In the genomic region with DNA sequence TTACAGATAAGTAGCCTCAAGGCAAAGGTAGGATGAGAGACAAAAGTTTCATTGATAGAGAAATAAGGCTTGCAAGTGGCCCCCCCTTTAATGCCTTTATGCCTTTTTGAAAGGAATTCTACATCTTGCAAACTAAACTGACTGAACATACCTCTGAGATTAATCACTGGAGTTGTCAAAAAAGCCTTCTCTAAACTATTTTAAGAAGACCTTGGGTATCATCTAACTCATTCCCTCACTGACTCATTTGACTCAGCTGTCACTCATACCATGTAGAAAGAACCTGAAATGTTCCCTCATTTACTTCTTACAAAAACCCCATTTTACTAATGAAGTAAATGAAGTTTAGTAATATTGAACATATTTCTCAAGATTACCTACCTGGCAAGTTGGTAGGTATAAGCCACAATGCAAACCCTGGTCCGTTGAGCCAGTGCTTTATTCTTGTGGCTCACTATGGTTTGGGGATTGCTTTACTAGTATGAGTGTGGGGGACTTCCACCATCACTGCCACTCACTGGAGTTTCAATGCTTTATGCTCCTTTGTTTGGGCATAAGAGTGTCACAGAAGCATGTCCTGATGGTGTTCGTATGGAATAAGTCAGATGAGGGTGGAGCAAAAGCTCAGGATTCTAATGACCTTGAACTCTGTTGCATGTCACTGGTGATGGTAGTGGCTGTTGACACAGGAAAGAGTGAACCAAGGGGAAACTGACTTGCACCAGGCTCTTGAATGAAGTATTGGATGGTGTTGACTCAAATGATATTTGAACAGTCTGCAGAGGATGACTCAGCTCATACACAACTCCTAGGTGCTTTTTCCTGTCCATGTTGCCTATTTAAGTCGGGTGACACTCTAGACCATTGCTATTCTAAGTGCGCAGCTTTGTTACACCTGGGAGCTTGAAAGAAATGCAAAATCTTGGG, we compare ENCODE assay signal across 10 cellular contexts.
A peak's percentile ranks its signal among the peaks of the same experiment; 100 is the strongest.
DNase-seq lines count a peak whose midpoint lies in the region; ATAC-seq, FAIRE-seq and TF ChIP-seq lines count a peak whose summit lies in the region.
"Had no signal": no experiment of that assay in that cellular context is flagged by ENCODE, and none has a peak within 500 bp of the region (broad histone marks: within the 10 kb centered on the region; RNA-seq: fewer than 3 reads in every experiment).

No MANE protein-coding gene starts in this region.

- WGBS in adrenal gland, 4 donors = 85 to 90% (median 89%) methylated on average over 4 of the region's 4 CpGs

- no peak overlapping the region for H3K27ac ChIP-seq in adrenal gland
- H3K27ac ChIP-seq: SK-N-MC had no signal

- no peaks in the 10 kb centered on the region for H3K36me3 ChIP-seq in adrenal gland (replicated peaks in 1 of 2)

- TF ChIP-seq CTCF in mesothelial cell of epicardium (IDR thresholded peaks at IDR 0.05; ENCODE audit: unreplicated experiment) = no peak
- no peak for TF ChIP-seq CTCF in adrenal gland (IDR thresholded peaks at IDR 0.05)

- FAIRE-seq in frontal cortex (lab: Jason Lieb, UNC) = no peak

- CTCF ChIA-PET in activated naive CD4-positive, alpha-beta T cell treated with anti-CD3 and anti-CD28 coated beads for 36 hours (lab: Charles Lee) = interaction anchor here (0.6 kb wide), 1 partner anchor 53 kb away, joined by 3 read pairs; no protein-coding TSS in a partner anchor

- intact Hi-C loops in activated naive CD4-positive, alpha-beta T cell treated with anti-CD3 and anti-CD28 coated beads for 36 hours (cut with micrococcal nuclease) = loop anchor here (1.0 to 10.0 kb wide), 15 partner anchors 197 to 1521 kb away; partner anchors contain the start of genes DNAJB14 and SLC39A8
- intact Hi-C loops in adrenal gland (cut with DNase I) = no loop called here

- H3K4me1 ChIP-seq in adrenal gland (replicated peaks in 1 of 2) = peaks cover 0 to 6% of the 10 kb centered on the region in 2 donors

- H3K4me3 ChIP-seq in adrenal gland = no peak overlapping the region
- H3K4me3 ChIP-seq: SK-N-MC had no signal

- no peaks in the 10 kb centered on the region for H3K9me3 Mint-ChIP-seq in activated naive CD4-positive, alpha-beta T cell treated with anti-CD3 and anti-CD28 coated beads for 36 hours
- no peaks in the 10 kb centered on the region for H3K9me3 Mint-ChIP-seq in stimulated activated effector memory CD8-positive, alpha-beta T cell treated with anti-CD3 and anti-CD28 coated beads, Interleukin-12 subunit alpha, Interleukin-12 subunit beta, amount 100 ng/mL, for 72 hours
- H3K9me3 Mint-ChIP-seq in mesothelial cell of epicardium = peaks cover under 1% of the 10 kb centered on the region

- peaks cover under 1% of the 10 kb centered on the region for H3K27me3 Mint-ChIP-seq in activated naive CD4-positive, alpha-beta T cell treated with anti-CD3 and anti-CD28 coated beads for 36 hours (ENCODE audit: low read depth)
- H3K27me3 Mint-ChIP-seq in mesothelial cell of epicardium (ENCODE audit: low read depth) = no peaks in the 10 kb centered on the region
- H3K27me3 Mint-ChIP-seq: CD4-positive, alpha-beta memory T cell had no signal

- no peaks in the 10 kb centered on the region for H3K9me3 ChIP-seq in adrenal gland (replicated peaks in 1 of 3)

- TF ChIP-seq POLR2A in adrenal gland (IDR thresholded peaks at IDR 0.05) = no peak

- peak; percentile 77 for ATAC-seq in HG02798 (IDR thresholded peaks at IDR 0.05; ENCODE audit: poor library complexity, unreplicated experiment)
- peak; percentile 91 for ATAC-seq in stimulated activated effector memory CD8-positive, alpha-beta T cell treated with anti-CD3 and anti-CD28 coated beads, Interleukin-12 subunit alpha, Interleukin-12 subunit beta, amount 100 ng/mL, for 72 hours

- peak overlapping the region; percentile 82 for H3K27ac Mint-ChIP-seq in activated naive CD4-positive, alpha-beta T cell treated with anti-CD3 and anti-CD28 coated beads for 36 hours
- H3K27ac Mint-ChIP-seq in stimulated activated effector memory CD8-positive, alpha-beta T cell treated with anti-CD3 and anti-CD28 coated beads, Interleukin-12 subunit alpha, Interleukin-12 subunit beta, amount 100 ng/mL, for 72 hours = peak overlapping the region; percentile 90
- H3K27ac Mint-ChIP-seq in mesothelial cell of epicardium = no peak overlapping the region
- H3K27ac Mint-ChIP-seq: CD4-positive, alpha-beta memory T cell had no signal

- no peaks in the 10 kb centered on the region for H3K27me3 ChIP-seq in adrenal gland

- no peak overlapping the region for H3K4me3 Mint-ChIP-seq in activated naive CD4-positive, alpha-beta T cell treated with anti-CD3 and anti-CD28 coated beads for 36 hours
- peak overlapping the region; percentile 35 for H3K4me3 Mint-ChIP-seq in stimulated activated effector memory CD8-positive, alpha-beta T cell treated with anti-CD3 and anti-CD28 coated beads, Interleukin-12 subunit alpha, Interleukin-12 subunit beta, amount 100 ng/mL, for 72 hours
- H3K4me3 Mint-ChIP-seq in mesothelial cell of epicardium = no peak overlapping the region
- H3K4me3 Mint-ChIP-seq: CD4-positive, alpha-beta memory T cell had no signal

- no peaks in the 10 kb centered on the region for H3K36me3 Mint-ChIP-seq in activated naive CD4-positive, alpha-beta T cell treated with anti-CD3 and anti-CD28 coated beads for 36 hours (ENCODE audit: low read depth)
- no peaks in the 10 kb centered on the region for H3K36me3 Mint-ChIP-seq in stimulated activated effector memory CD8-positive, alpha-beta T cell treated with anti-CD3 and anti-CD28 coated beads, Interleukin-12 subunit alpha, Interleukin-12 subunit beta, amount 100 ng/mL, for 72 hours
- H3K36me3 Mint-ChIP-seq in mesothelial cell of epicardium = no peaks in the 10 kb centered on the region
- H3K36me3 Mint-ChIP-seq: CD4-positive, alpha-beta memory T cell had no signal

- peaks cover 9% of the 10 kb centered on the region for H3K4me1 Mint-ChIP-seq in activated naive CD4-positive, alpha-beta T cell treated with anti-CD3 and anti-CD28 coated beads for 36 hours (ENCODE audit: low read depth)
- H3K4me1 Mint-ChIP-seq in stimulated activated effector memory CD8-positive, alpha-beta T cell treated with anti-CD3 and anti-CD28 coated beads, Interleukin-12 subunit alpha, Interleukin-12 subunit beta, amount 100 ng/mL, for 72 hours = peaks cover 31% of the 10 kb centered on the region
- no peaks in the 10 kb centered on the region for H3K4me1 Mint-ChIP-seq in mesothelial cell of epicardium

- DNase-seq in activated naive CD4-positive, alpha-beta T cell treated with anti-CD3 and anti-CD28 coated beads for 36 hours = peak; percentile 53
- no peak for DNase-seq in activated naive CD4-positive, alpha-beta T cell treated with anti-CD3 and anti-CD28 coated beads, Interleukin-2, amount 50 U/mL, for 16 hours
- DNase-seq in SHP77 (lab: John Stamatoyannopoulos, UW) (peak; percentile 63 to 67), mesothelial cell of epicardium (ENCODE audit: low spot score in 2 of 2, unreplicated experiment in 2 of 2) (no peak), frontal cortex (ENCODE audit: low spot score in 2 of 2) (no peak), adrenal gland (no peak)
- DNase-seq in stimulated activated effector memory CD8-positive, alpha-beta T cell treated with anti-CD3 and anti-CD28 coated beads, Interleukin-12 subunit alpha, Interleukin-12 subunit beta, amount 100 ng/mL, for 72 hours (ENCODE audit: low spot score in 2 of 2) = peak; percentile 28 to 82
- DNase-seq: CD4-positive, alpha-beta memory T cell had no signal

Comparison
In these comparisons a context has a peak if more than half of its experiments do, and no peak if none do; other contexts are left out.
1. DNase-seq: peak in activated naive CD4-positive, alpha-beta T cell treated with anti-CD3 and anti-CD28 coated beads for 36 hours (single experiment), SHP77 (2 of 2) and stimulated activated effector memory CD8-positive, alpha-beta T cell treated with anti-CD3 and anti-CD28 coated beads, Interleukin-12 subunit alpha, Interleukin-12 subunit beta, amount 100 ng/mL, for 72 hours (2 of 2); none in activated naive CD4-positive, alpha-beta T cell treated with anti-CD3 and anti-CD28 coated beads, Interleukin-2, amount 50 U/mL, for 16 hours (single experiment), mesothelial cell of epicardium (0 of 2), frontal cortex (0 of 2) and adrenal gland (0 of 7).